ENCODE assay signal across 1 cellular context in the genomic region with DNA sequence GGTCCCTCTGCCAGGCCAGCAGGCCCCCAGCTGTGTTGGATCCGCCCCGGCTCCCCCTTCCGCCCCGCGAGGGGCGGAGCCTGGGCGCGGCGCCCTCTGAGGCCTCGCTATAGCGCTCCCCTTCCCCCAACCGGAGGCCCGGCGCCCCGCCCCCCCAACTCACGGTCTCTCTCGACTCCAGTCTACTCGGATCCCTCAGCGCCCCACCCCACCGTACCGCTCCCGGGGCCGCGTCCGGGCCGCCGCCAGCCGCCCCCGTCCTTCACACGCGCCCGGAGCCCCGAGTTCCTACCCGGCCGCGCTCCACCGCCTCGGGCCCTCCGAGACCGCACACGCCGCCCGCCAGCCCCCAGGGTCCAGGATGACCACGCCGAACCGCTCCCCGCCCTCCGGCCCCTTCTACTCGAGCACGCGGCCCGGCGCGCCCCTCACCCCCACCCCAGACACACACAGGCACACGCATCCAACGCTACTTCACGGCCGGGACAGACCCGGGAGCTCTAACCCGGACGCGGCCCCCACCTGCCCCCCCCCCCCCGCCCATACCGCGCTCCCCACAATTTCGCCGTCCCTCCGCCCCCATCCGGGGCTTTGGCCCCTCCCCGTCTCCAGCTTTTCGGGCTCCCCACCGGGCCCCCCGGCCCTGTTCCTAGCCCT.
A peak's percentile ranks its signal among the peaks of the same experiment; 100 is the strongest.
TF ChIP-seq lines count a peak whose summit lies in the region.

No MANE protein-coding gene starts in this region.

TF ChIP-seq in K562, 482 proteins besides CTCF, POLR2A, EP300 and RAD21 (continued from another document):
- TF ChIP-seq, protein P1, sequence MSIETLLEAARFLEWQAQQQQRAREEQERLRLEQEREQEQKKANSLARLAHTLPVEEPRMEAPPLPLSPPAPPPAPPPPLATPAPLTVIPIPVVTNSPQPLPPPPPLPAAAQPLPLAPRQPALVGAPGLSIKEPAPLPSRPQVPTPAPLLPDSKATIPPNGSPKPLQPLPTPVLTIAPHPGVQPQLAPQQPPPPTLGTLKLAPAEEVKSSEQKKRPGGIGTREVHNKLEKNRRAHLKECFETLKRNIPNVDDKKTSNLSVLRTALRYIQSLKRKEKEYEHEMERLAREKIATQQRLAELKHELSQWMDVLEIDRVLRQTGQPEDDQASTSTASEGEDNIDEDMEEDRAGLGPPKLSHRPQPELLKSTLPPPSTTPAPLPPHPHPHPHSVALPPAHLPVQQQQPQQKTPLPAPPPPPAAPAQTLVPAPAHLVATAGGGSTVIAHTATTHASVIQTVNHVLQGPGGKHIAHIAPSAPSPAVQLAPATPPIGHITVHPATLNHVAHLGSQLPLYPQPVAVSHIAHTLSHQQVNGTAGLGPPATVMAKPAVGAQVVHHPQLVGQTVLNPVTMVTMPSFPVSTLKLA (conservative IDR thresholded peaks at IDR 0.05): peak in 1 of 2 experiments; percentile 39; a peak in 2 of 4 replicates
- TF ChIP-seq, protein P2, sequence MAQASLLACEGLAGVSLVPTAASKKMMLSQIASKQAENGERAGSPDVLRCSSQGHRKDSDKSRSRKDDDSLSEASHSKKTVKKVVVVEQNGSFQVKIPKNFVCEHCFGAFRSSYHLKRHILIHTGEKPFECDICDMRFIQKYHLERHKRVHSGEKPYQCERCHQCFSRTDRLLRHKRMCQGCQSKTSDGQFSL (CRISPR knock-in tag; IDR thresholded peaks at IDR 0.05): peak; percentile 73
- TF ChIP-seq, protein P2 (tag; IDR thresholded peaks at IDR 0.05): peak in 1 of 2 experiments; percentile 93; a peak in 2 of 4 replicates
- TF ChIP-seq ZNF146 (CRISPR knock-in tag; IDR thresholded peaks at IDR 0.05; ENCODE audit: unreplicated experiment) (no peak), IRF2 (CRISPR knock-in tag; IDR thresholded peaks at IDR 0.05) (no peak), HDGF (IDR thresholded peaks at IDR 0.05) (no peak), HNRNPL (IDR thresholded peaks at IDR 0.05; ENCODE audit: low read depth, low read length) (no peak), ZFX (CRISPR knock-in tag; IDR thresholded peaks at IDR 0.05) (peak; percentile 60), HMGN3 (IDR thresholded peaks at IDR 0.05; ENCODE audit: borderline replicate concordance, extremely low read depth, insufficient read length, low read depth, low read length) (peak; percentile 78), FOXM1 (IDR thresholded peaks at IDR 0.05; ENCODE audit: low read depth) (no peak), FOXM1 (CRISPR knock-in tag; IDR thresholded peaks at IDR 0.05; ENCODE audit: low read depth) (0 out of 2 replicates have a peak, but pooled peaks have one; percentile 7), RBM39 (optimal IDR thresholded peaks at IDR 0.05; ENCODE audit: low read depth, low read length) (no peak), ZNF766 (CRISPR knock-in tag; conservative IDR thresholded peaks at IDR 0.05) (0 out of 2 replicates have a peak, but pooled peaks have one; percentile 27), NR2C1 (IDR thresholded peaks at IDR 0.05) (no peak), NR2C1 (tag; IDR thresholded peaks at IDR 0.05) (no peak), KLF10 (CRISPR knock-in tag; IDR thresholded peaks at IDR 0.05) (no peak), ZNF239 (CRISPR knock-in tag; IDR thresholded peaks at IDR 0.05) (no peak), POLR2H (tag; IDR thresholded peaks at IDR 0.05; ENCODE audit: low read depth) (0 out of 2 replicates have a peak, but pooled peaks have one; percentile 48), MYBL2 (IDR thresholded peaks at IDR 0.05; ENCODE audit: low read depth) (no peak), MYBL2 (CRISPR knock-in tag; IDR thresholded peaks at IDR 0.05; ENCODE audit: borderline replicate concordance) (no peak), SRSF7 (optimal IDR thresholded peaks at IDR 0.05; ENCODE audit: low read depth, low read length) (no peak)
- TF ChIP-seq, protein P3, sequence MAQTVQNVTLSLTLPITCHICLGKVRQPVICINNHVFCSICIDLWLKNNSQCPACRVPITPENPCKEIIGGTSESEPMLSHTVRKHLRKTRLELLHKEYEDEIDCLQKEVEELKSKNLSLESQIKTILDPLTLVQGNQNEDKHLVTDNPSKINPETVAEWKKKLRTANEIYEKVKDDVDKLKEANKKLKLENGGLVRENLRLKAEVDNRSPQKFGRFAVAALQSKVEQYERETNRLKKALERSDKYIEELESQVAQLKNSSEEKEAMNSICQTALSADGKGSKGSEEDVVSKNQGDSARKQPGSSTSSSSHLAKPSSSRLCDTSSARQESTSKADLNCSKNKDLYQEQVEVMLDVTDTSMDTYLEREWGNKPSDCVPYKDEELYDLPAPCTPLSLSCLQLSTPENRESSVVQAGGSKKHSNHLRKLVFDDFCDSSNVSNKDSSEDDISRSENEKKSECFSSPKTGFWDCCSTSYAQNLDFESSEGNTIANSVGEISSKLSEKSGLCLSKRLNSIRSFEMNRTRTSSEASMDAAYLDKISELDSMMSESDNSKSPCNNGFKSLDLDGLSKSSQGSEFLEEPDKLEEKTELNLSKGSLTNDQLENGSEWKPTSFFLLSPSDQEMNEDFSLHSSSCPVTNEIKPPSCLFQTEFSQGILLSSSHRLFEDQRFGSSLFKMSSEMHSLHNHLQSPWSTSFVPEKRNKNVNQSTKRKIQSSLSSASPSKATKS (CRISPR knock-in tag; IDR thresholded peaks at IDR 0.05): no peak
- TF ChIP-seq, protein P4, sequence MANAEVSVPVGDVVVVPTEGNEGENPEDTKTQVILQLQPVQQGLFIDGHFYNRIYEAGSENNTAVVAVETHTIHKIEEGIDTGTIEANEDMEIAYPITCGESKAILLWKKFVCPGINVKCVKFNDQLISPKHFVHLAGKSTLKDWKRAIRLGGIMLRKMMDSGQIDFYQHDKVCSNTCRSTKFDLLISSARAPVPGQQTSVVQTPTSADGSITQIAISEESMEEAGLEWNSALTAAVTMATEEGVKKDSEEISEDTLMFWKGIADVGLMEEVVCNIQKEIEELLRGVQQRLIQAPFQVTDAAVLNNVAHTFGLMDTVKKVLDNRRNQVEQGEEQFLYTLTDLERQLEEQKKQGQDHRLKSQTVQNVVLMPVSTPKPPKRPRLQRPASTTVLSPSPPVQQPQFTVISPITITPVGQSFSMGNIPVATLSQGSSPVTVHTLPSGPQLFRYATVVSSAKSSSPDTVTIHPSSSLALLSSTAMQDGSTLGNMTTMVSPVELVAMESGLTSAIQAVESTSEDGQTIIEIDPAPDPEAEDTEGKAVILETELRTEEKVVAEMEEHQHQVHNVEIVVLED (CRISPR knock-in tag; IDR thresholded peaks at IDR 0.05): no peak
- TF ChIP-seq, protein P5, sequence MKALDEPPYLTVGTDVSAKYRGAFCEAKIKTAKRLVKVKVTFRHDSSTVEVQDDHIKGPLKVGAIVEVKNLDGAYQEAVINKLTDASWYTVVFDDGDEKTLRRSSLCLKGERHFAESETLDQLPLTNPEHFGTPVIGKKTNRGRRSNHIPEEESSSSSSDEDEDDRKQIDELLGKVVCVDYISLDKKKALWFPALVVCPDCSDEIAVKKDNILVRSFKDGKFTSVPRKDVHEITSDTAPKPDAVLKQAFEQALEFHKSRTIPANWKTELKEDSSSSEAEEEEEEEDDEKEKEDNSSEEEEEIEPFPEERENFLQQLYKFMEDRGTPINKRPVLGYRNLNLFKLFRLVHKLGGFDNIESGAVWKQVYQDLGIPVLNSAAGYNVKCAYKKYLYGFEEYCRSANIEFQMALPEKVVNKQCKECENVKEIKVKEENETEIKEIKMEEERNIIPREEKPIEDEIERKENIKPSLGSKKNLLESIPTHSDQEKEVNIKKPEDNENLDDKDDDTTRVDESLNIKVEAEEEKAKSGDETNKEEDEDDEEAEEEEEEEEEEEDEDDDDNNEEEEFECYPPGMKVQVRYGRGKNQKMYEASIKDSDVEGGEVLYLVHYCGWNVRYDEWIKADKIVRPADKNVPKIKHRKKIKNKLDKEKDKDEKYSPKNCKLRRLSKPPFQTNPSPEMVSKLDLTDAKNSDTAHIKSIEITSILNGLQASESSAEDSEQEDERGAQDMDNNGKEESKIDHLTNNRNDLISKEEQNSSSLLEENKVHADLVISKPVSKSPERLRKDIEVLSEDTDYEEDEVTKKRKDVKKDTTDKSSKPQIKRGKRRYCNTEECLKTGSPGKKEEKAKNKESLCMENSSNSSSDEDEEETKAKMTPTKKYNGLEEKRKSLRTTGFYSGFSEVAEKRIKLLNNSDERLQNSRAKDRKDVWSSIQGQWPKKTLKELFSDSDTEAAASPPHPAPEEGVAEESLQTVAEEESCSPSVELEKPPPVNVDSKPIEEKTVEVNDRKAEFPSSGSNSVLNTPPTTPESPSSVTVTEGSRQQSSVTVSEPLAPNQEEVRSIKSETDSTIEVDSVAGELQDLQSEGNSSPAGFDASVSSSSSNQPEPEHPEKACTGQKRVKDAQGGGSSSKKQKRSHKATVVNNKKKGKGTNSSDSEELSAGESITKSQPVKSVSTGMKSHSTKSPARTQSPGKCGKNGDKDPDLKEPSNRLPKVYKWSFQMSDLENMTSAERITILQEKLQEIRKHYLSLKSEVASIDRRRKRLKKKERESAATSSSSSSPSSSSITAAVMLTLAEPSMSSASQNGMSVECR (CRISPR knock-in tag; IDR thresholded peaks at IDR 0.05): 0 out of 2 replicates have a peak, but pooled peaks have one; percentile 32
- TF ChIP-seq, protein P6, sequence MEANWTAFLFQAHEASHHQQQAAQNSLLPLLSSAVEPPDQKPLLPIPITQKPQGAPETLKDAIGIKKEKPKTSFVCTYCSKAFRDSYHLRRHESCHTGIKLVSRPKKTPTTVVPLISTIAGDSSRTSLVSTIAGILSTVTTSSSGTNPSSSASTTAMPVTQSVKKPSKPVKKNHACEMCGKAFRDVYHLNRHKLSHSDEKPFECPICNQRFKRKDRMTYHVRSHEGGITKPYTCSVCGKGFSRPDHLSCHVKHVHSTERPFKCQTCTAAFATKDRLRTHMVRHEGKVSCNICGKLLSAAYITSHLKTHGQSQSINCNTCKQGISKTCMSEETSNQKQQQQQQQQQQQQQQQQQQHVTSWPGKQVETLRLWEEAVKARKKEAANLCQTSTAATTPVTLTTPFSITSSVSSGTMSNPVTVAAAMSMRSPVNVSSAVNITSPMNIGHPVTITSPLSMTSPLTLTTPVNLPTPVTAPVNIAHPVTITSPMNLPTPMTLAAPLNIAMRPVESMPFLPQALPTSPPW (CRISPR knock-in tag; IDR thresholded peaks at IDR 0.05): peak; percentile 95
- TF ChIP-seq, protein P7, sequence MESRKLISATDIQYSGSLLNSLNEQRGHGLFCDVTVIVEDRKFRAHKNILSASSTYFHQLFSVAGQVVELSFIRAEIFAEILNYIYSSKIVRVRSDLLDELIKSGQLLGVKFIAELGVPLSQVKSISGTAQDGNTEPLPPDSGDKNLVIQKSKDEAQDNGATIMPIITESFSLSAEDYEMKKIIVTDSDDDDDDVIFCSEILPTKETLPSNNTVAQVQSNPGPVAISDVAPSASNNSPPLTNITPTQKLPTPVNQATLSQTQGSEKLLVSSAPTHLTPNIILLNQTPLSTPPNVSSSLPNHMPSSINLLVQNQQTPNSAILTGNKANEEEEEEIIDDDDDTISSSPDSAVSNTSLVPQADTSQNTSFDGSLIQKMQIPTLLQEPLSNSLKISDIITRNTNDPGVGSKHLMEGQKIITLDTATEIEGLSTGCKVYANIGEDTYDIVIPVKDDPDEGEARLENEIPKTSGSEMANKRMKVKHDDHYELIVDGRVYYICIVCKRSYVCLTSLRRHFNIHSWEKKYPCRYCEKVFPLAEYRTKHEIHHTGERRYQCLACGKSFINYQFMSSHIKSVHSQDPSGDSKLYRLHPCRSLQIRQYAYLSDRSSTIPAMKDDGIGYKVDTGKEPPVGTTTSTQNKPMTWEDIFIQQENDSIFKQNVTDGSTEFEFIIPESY (CRISPR knock-in tag; IDR thresholded peaks at IDR 0.05): no peak
- TF ChIP-seq, protein P8, sequence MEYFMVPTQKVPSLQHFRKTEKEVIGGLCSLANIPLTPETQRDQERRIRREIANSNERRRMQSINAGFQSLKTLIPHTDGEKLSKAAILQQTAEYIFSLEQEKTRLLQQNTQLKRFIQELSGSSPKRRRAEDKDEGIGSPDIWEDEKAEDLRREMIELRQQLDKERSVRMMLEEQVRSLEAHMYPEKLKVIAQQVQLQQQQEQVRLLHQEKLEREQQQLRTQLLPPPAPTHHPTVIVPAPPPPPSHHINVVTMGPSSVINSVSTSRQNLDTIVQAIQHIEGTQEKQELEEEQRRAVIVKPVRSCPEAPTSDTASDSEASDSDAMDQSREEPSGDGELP (CRISPR knock-in tag; IDR thresholded peaks at IDR 0.05; ENCODE audit: borderline replicate concordance): peak; percentile 75
- TF ChIP-seq, protein P9, sequence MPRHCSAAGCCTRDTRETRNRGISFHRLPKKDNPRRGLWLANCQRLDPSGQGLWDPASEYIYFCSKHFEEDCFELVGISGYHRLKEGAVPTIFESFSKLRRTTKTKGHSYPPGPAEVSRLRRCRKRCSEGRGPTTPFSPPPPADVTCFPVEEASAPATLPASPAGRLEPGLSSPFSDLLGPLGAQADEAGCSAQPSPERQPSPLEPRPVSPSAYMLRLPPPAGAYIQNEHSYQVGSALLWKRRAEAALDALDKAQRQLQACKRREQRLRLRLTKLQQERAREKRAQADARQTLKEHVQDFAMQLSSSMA (CRISPR knock-in tag; IDR thresholded peaks at IDR 0.05): no peak
- TF ChIP-seq, protein P10, sequence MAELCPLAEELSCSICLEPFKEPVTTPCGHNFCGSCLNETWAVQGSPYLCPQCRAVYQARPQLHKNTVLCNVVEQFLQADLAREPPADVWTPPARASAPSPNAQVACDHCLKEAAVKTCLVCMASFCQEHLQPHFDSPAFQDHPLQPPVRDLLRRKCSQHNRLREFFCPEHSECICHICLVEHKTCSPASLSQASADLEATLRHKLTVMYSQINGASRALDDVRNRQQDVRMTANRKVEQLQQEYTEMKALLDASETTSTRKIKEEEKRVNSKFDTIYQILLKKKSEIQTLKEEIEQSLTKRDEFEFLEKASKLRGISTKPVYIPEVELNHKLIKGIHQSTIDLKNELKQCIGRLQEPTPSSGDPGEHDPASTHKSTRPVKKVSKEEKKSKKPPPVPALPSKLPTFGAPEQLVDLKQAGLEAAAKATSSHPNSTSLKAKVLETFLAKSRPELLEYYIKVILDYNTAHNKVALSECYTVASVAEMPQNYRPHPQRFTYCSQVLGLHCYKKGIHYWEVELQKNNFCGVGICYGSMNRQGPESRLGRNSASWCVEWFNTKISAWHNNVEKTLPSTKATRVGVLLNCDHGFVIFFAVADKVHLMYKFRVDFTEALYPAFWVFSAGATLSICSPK (IDR thresholded peaks at IDR 0.05; ENCODE audit: borderline replicate concordance): no peak
